ENCODE assay signal across 1 cellular context in genomic region chr1:2349821-2350220, GRCh38.
TF ChIP-seq lines count a peak whose summit lies in the region.

No MANE protein-coding gene starts in this region.

TF ChIP-seq in K562, 482 proteins besides CTCF, POLR2A, EP300 and RAD21:
- TF ChIP-seq CBX2 (IDR thresholded peaks at IDR 0.05; ENCODE audit: insufficient read depth, low read length, poor library complexity, severe bottlenecking) (peak; percentile 79), SIN3B (IDR thresholded peaks at IDR 0.05; ENCODE audit: low read depth) (no peak), CBX8 (IDR thresholded peaks at IDR 0.05; ENCODE audit: borderline replicate concordance, extremely low read depth, low read depth, low read length, poor library complexity, severe bottlenecking) (peak; percentile 50), ZNF146 (CRISPR knock-in tag; IDR thresholded peaks at IDR 0.05; ENCODE audit: unreplicated experiment) (no peak), ZNF224 (CRISPR knock-in tag; IDR thresholded peaks at IDR 0.05) (no peak), CTCFL (IDR thresholded peaks at IDR 0.05; ENCODE audit: borderline replicate concordance, insufficient read depth, low read depth, low read length, poor library complexity, severe bottlenecking) (no peak)
